ENCODE assay signal across 19 cellular contexts in the genomic region with DNA sequence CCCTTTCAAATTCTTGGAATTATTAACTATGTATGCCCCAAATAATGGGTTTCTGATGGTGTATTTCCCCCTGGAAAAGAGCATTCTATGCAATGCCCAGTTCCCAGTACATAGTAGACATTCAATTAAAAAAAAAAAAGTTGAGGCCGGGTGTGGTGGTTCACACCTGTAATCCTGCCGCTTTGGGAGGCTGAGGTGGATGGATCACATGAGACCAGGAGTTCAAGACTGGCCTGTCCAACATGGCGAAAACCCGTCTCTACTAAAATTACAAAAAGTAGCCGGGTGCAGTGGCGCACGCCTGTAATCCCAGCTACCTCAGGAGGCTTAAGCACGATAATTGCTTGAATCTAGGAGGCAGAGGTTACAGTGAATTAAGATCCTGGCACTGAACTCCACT.
"Had no signal": no experiment of that assay in that cellular context is flagged by ENCODE, and none has a peak within 500 bp of the region (broad histone marks: within the 10 kb centered on the region; RNA-seq: fewer than 3 reads in every experiment).

No MANE protein-coding gene starts in this region.

- ATAC-seq: activated CD4-positive, CD25-positive, alpha-beta regulatory T cell treated with anti-CD3 and anti-CD28 coated beads, Interleukin-2, amount 50 U/mL, for 24 hours; activated CD8-positive, alpha-beta memory T cell treated with anti-CD3 and anti-CD28 coated beads, Interleukin-2, amount 10 ng/mL, durations not matched to agents 7 days and 5 days; foreskin keratinocyte; natural killer cell treated with Interleukin-12 subunit alpha and Interleukin-12 subunit beta and Interleukin-15 and Interleukin-18, amount 100 ng/mL, for 72 hours; stimulated activated naive CD8-positive, alpha-beta T cell treated with anti-CD3 and anti-CD28 coated beads, Interleukin-15, Interleukin-2, amounts not matched to agents 100 U/mL and 50 U/mL, for 24 hours; T-helper 17 cell had no signal

- H3K9me3 ChIP-seq: body of pancreas, ovary, prostate gland had no signal

- H3K27me3 ChIP-seq: body of pancreas, cardiac muscle cell, foreskin keratinocyte, ovary had no signal

- H3K36me3 ChIP-seq: cardiac muscle cell, ovary, prostate gland had no signal

- H3K4me3 ChIP-seq: body of pancreas, cardiac muscle cell, ovary, prostate gland had no signal

- H3K4me1 ChIP-seq: foreskin keratinocyte, prostate gland had no signal

- DNase-seq: activated CD4-positive, alpha-beta T cell treated with anti-CD3 and anti-CD28 coated beads, Interleukin-2, amount 10 ng/mL, durations not matched to agents 7 days and 5 days; activated CD8-positive, alpha-beta memory T cell treated with anti-CD3 and anti-CD28 coated beads, Interleukin-2, amount 10 ng/mL, durations not matched to agents 7 days and 5 days; activated CD8-positive, alpha-beta T cell treated with anti-CD3 and anti-CD28 coated beads for 36 hours; activated gamma-delta T cell treated with Interleukin-2 at 50 U/mL for 16 hours; activated T-cell treated with anti-CD3 and anti-CD28 coated beads for 4 hours; anterior cingulate cortex; effector CD8-positive, alpha-beta T cell; foreskin keratinocyte; kidney; ovary; stimulated activated CD4-positive, alpha-beta T cell treated with anti-CD3 and anti-CD28 coated beads, Interleukin-12 subunit alpha, Interleukin-12 subunit beta, amount 100 ng/mL, for 4 hours; stimulated activated CD4-positive, alpha-beta T cell treated with anti-CD3 and anti-CD28 coated beads, Interleukin-4, amount 100 ng/mL, for 4 hours; stimulated activated naive CD8-positive, alpha-beta T cell treated with anti-CD3 and anti-CD28 coated beads, Interleukin-15, Interleukin-2, amounts not matched to agents 100 U/mL and 50 U/mL, for 24 hours; T-helper 17 cell had no signal

- H3K27ac ChIP-seq: foreskin keratinocyte, ovary, prostate gland had no signal
